25 cellular contexts compared by ENCODE assay signal in the genomic region with DNA sequence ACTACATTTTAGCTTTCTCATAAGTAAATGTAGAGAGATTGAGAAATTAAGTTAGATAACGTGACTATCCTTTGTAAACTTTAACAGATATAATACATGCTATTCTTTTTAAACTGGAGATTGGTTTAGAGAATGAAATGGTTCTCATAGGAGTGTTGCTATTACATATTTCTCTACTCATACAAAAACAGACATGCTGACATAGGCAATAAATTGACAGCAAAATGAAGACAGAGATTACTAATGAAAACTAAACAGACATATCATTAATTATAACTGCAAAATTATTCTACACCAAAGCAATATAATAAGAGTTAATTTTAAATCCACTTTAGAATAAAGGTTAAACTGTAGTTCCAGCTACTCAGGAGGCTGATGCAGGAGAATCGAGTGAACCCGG.
A peak's percentile ranks its signal among the peaks of the same experiment; 100 is the strongest.
DNase-seq lines count a peak whose midpoint lies in the region; ATAC-seq, FAIRE-seq and TF ChIP-seq lines count a peak whose summit lies in the region.
"Had no signal": no experiment of that assay in that cellular context is flagged by ENCODE, and none has a peak within 500 bp of the region (broad histone marks: within the 10 kb centered on the region; RNA-seq: fewer than 3 reads in every experiment).

No MANE protein-coding gene starts in this region.

- no peaks in the 10 kb centered on the region for H3K36me3 Mint-ChIP-seq in activated T-helper 2 cell treated with anti-CD3 and anti-CD28 coated beads, Interferon-gamma antibody, Interleukin-2, Interleukin-4, amounts not matched to agents 10 μg/mL and 5 μg/mL and 100 μg/mL, durations not matched to agents 14 hours and 24 hours and 36 hours (ENCODE audit: low read depth)
- H3K36me3 Mint-ChIP-seq: CD8-positive, alpha-beta T cell had no signal

- no peak for TF ChIP-seq CTCF in A549 (IDR thresholded peaks at IDR 0.05)
- no peak for TF ChIP-seq CTCF in D721Med (IDR thresholded peaks at IDR 0.05; ENCODE audit: insufficient read depth, missing control alignments)
- TF ChIP-seq CTCF in SU-DHL-6 (IDR thresholded peaks at IDR 0.05; ENCODE audit: insufficient read depth, low read length, poor library complexity, severe bottlenecking) = no peak

- intact Hi-C loops in activated T-helper 2 cell treated with anti-CD3 and anti-CD28 coated beads, Interferon-gamma antibody, Interleukin-2, Interleukin-4, amounts not matched to agents 10 μg/mL and 5 μg/mL and 100 μg/mL, durations not matched to agents 14 hours and 24 hours and 36 hours (cut with micrococcal nuclease) = no loop called here

- TF ChIP-seq EP300 in A549 (IDR thresholded peaks at IDR 0.05) = no peak

- no peak overlapping the region for H3K4me2 ChIP-seq in A549
- H3K4me2 ChIP-seq in SU-DHL-6 (ENCODE audit: low read depth, low read length, poor library complexity, severe bottlenecking) = no peak overlapping the region
- H3K4me2 ChIP-seq: BLaER1 treated with 17β-estradiol and CSF1 and Interleukin-3, amounts not matched to agents 10 nM and 100 nM had no signal

- H3K9me3 Mint-ChIP-seq in activated T-helper 2 cell treated with anti-CD3 and anti-CD28 coated beads, Interferon-gamma antibody, Interleukin-2, Interleukin-4, amounts not matched to agents 10 μg/mL and 5 μg/mL and 100 μg/mL, durations not matched to agents 14 hours and 24 hours and 36 hours = peaks cover 4% of the 10 kb centered on the region

- H3K4me3 ChIP-seq in A549 (no peak overlapping the region), SU-DHL-6 (ENCODE audit: insufficient read depth, low read length, poor library complexity, severe bottlenecking) (no peak overlapping the region)
- H3K4me3 ChIP-seq: BLaER1 treated with 17β-estradiol and CSF1 and Interleukin-3, amounts not matched to agents 10 nM and 100 nM; GM12878 had no signal

- H3K36me3 ChIP-seq in SU-DHL-6 (ENCODE audit: low read length) = no peaks in the 10 kb centered on the region
- H3K36me3 ChIP-seq: BLaER1 treated with 17β-estradiol and CSF1 and Interleukin-3, amounts not matched to agents 10 nM and 100 nM had no signal

- POLR2A ChIA-PET in A549 (lab: Yijun Ruan, JAX) = no interaction called here

- no peak for DNase-seq in A549 (ENCODE audit: low read depth in 1 of 2, low spot score in 1 of 2)
- DNase-seq in D721Med (ENCODE audit: insufficient read length, low spot score) = no peak
- DNase-seq in ureter (ENCODE audit: low spot score) = no peak
- DNase-seq in activated T-helper 2 cell treated with anti-CD3 and anti-CD28 coated beads, Interferon-gamma antibody, Interleukin-2, Interleukin-4, amounts not matched to agents 10 μg/mL and 5 μg/mL and 100 μg/mL, durations not matched to agents 14 hours and 24 hours and 36 hours (ENCODE audit: low spot score) = no peak
- DNase-seq: 8988T; AML-193; Caco-2; Calu3; CD4-positive, alpha-beta T cell; CD8-positive, alpha-beta T cell; DMS 273 treated with DMSO at 0.1 percent for 48 hours; DMS153; DMS53; DMS79; DND-41; EL; GDM1 had no signal

- TF ChIP-seq RAD21 in A549 (conservative IDR thresholded peaks at IDR 0.05 in 1 of 2, IDR thresholded peaks at IDR 0.05 in 1 of 2) = no peak

- H3F3A ChIP-seq in SU-DHL-6 (ENCODE audit: insufficient read depth) = no peaks in the 10 kb centered on the region

- H3K27ac ChIP-seq in A549 (no peak overlapping the region), SU-DHL-6 (ENCODE audit: low read depth, low read length) (no peak overlapping the region)
- H3K27ac ChIP-seq: BLaER1 treated with 17β-estradiol and CSF1 and Interleukin-3, amounts not matched to agents 10 nM and 100 nM; C4-2B had no signal

- FAIRE-seq in A549 (lab: Jason Lieb, UNC) = no peak
- peak; percentile 91 for FAIRE-seq in D721Med (lab: Jason Lieb, UNC)
- FAIRE-seq: GM12878, GM12892, GM18507 had no signal

- 28% methylated on average over 3 of the region's 3 CpGs for WGBS in A549 (ENCODE audit: missing lambda C conversion rate)

- TF ChIP-seq POLR2A in A549 (IDR thresholded peaks at IDR 0.05; ENCODE audit: low read length) = no peak

- H3K27me3 Mint-ChIP-seq in activated T-helper 2 cell treated with anti-CD3 and anti-CD28 coated beads, Interferon-gamma antibody, Interleukin-2, Interleukin-4, amounts not matched to agents 10 μg/mL and 5 μg/mL and 100 μg/mL, durations not matched to agents 14 hours and 24 hours and 36 hours (ENCODE audit: low read depth) = no peaks in the 10 kb centered on the region
- H3K27me3 Mint-ChIP-seq: B cell; CD4-positive, alpha-beta T cell had no signal

- H2AFZ ChIP-seq in SU-DHL-6 (ENCODE audit: low read depth, low read length, severe bottlenecking) = peak overlapping the region; percentile 24

- H3K4me1 Mint-ChIP-seq in activated T-helper 2 cell treated with anti-CD3 and anti-CD28 coated beads, Interferon-gamma antibody, Interleukin-2, Interleukin-4, amounts not matched to agents 10 μg/mL and 5 μg/mL and 100 μg/mL, durations not matched to agents 14 hours and 24 hours and 36 hours (ENCODE audit: low read depth) = no peaks in the 10 kb centered on the region
- H3K4me1 Mint-ChIP-seq: B cell had no signal

- CTCF ChIA-PET in A549 (lab: Yijun Ruan, JAX) = no interaction called here

- no peak overlapping the region for H3K9ac ChIP-seq in SU-DHL-6 (ENCODE audit: low read length)
- H3K9ac ChIP-seq: BLaER1 treated with 17β-estradiol and CSF1 and Interleukin-3, amounts not matched to agents 10 nM and 100 nM had no signal

- ATAC-seq in A549 = no peak
- no peak for ATAC-seq in GM21529 (IDR thresholded peaks at IDR 0.05; ENCODE audit: unreplicated experiment)
- ATAC-seq: CD8-positive, alpha-beta T cell; GM12878 had no signal

- H3K4me3 Mint-ChIP-seq in activated T-helper 2 cell treated with anti-CD3 and anti-CD28 coated beads, Interferon-gamma antibody, Interleukin-2, Interleukin-4, amounts not matched to agents 10 μg/mL and 5 μg/mL and 100 μg/mL, durations not matched to agents 14 hours and 24 hours and 36 hours (ENCODE audit: low read depth) = no peak overlapping the region
- H3K4me3 Mint-ChIP-seq: B cell; CD4-positive, alpha-beta T cell; CD8-positive, alpha-beta T cell had no signal

- no peaks in the 10 kb centered on the region for H3K9me2 ChIP-seq in SU-DHL-6 (replicated peaks; ENCODE audit: insufficient read depth, low read length)

- no peaks in the 10 kb centered on the region for H3K4me1 ChIP-seq in A549
- H3K4me1 ChIP-seq: BLaER1 treated with 17β-estradiol and CSF1 and Interleukin-3, amounts not matched to agents 10 nM and 100 nM; Caco-2 had no signal

- no peaks in the 10 kb centered on the region for H3K79me2 ChIP-seq in SU-DHL-6 (ENCODE audit: insufficient read depth, low read length)

- no peaks in the 10 kb centered on the region for H3K27me3 ChIP-seq in SU-DHL-6 (ENCODE audit: low read length)
- H3K27me3 ChIP-seq: BLaER1 treated with 17β-estradiol and CSF1 and Interleukin-3, amounts not matched to agents 10 nM and 100 nM had no signal

- no peaks in the 10 kb centered on the region for H4K20me1 ChIP-seq in SU-DHL-6 (ENCODE audit: low read depth, low read length)
- H4K20me1 ChIP-seq: BLaER1 treated with 17β-estradiol and CSF1 and Interleukin-3, amounts not matched to agents 10 nM and 100 nM had no signal

- H3K9me3 ChIP-seq in A549 (no peaks in the 10 kb centered on the region), SU-DHL-6 (ENCODE audit: insufficient read depth, low read length) (0 out of 2 replicates have a peak, but pooled peaks cover 3% of the 10 kb centered on the region)
- H3K9me3 ChIP-seq: BLaER1 treated with 17β-estradiol and CSF1 and Interleukin-3, amounts not matched to agents 10 nM and 100 nM; Caco-2 had no signal

- H3K27ac Mint-ChIP-seq in activated T-helper 2 cell treated with anti-CD3 and anti-CD28 coated beads, Interferon-gamma antibody, Interleukin-2, Interleukin-4, amounts not matched to agents 10 μg/mL and 5 μg/mL and 100 μg/mL, durations not matched to agents 14 hours and 24 hours and 36 hours = no peak overlapping the region
- H3K27ac Mint-ChIP-seq: B cell; CD4-positive, alpha-beta T cell; CD8-positive, alpha-beta T cell had no signal

TF ChIP-seq in A549, 52 proteins besides CTCF, POLR2A, EP300 and RAD21:
- TF ChIP-seq MAFK (IDR thresholded peaks at IDR 0.05; ENCODE audit: partially characterized antibody) (peak; percentile 71), GATA3 (IDR thresholded peaks at IDR 0.05; ENCODE audit: borderline replicate concordance) (no peak)
TF ChIP-seq in A549: peak in this region for 1.
